1 cellular context compared by ENCODE assay signal in the genomic region with DNA sequence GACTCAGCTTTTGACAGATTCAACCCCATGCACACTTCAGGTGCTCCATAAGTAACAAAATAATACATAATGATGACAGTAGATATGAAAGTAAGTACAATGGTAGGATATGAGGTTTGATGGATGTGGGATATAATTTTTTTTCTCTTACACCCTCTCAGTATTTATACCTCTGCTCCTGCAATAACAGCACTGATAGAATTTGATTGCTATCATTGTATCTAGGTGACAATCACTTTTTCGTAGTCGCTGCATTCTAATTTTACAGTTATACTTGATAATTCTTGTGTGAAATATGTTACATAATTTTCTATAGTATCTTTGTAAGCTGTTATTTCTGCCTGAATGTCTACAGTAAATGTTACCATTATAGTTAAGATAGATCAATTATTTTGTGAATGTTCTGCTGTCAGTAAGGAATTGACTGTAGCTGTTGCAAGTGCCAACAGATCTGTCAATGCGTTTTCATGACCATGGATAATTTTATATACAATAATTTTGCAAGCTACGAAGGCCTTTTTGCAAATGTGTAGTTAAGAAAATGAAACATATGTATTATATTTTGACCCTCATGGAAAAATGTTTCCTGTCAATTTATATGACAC.
A peak's percentile ranks its signal among the peaks of the same experiment; 100 is the strongest.
TF ChIP-seq lines count a peak whose summit lies in the region.

No MANE protein-coding gene starts in this region.

TF ChIP-seq in neural cell, 6 proteins besides CTCF, POLR2A, EP300 and RAD21 (continued from another document):
- TF ChIP-seq, protein P1, sequence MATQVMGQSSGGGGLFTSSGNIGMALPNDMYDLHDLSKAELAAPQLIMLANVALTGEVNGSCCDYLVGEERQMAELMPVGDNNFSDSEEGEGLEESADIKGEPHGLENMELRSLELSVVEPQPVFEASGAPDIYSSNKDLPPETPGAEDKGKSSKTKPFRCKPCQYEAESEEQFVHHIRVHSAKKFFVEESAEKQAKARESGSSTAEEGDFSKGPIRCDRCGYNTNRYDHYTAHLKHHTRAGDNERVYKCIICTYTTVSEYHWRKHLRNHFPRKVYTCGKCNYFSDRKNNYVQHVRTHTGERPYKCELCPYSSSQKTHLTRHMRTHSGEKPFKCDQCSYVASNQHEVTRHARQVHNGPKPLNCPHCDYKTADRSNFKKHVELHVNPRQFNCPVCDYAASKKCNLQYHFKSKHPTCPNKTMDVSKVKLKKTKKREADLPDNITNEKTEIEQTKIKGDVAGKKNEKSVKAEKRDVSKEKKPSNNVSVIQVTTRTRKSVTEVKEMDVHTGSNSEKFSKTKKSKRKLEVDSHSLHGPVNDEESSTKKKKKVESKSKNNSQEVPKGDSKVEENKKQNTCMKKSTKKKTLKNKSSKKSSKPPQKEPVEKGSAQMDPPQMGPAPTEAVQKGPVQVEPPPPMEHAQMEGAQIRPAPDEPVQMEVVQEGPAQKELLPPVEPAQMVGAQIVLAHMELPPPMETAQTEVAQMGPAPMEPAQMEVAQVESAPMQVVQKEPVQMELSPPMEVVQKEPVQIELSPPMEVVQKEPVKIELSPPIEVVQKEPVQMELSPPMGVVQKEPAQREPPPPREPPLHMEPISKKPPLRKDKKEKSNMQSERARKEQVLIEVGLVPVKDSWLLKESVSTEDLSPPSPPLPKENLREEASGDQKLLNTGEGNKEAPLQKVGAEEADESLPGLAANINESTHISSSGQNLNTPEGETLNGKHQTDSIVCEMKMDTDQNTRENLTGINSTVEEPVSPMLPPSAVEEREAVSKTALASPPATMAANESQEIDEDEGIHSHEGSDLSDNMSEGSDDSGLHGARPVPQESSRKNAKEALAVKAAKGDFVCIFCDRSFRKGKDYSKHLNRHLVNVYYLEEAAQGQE (IDR thresholded peaks at IDR 0.05; ENCODE audit: borderline replicate concordance) = peak; percentile 32
TF ChIP-seq in neural cell: peak in this region for 3.
